In the genomic region with DNA sequence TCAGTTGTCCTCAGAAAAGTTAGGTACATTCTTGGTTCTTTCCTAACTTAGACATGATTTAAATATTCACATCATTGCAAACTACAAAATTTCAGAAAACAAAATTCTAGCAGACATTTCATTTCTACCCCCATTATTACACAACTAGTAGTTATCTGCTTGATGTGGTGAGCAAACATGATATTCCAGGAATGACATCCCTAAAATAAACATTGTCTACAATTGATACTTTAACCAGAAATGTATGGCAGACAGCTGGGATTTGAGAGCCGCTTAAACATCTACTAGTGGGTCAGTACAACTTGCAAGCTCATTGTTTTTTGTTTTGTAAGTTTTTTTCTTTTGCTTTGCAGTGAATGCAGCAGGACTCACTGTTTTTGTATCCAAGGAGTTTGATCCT, we compare ENCODE assay signal across 13 cellular contexts. TPM values are rescaled to one million over a fixed set of nuclear protein-coding genes. Genes with fewer than 3 reads are reported as not detected.
DNase-seq lines count a peak whose midpoint lies in the region; ATAC-seq and TF ChIP-seq lines count a peak whose summit lies in the region.
"Had no signal": no experiment of that assay in that cellular context is flagged by ENCODE, and none has a peak within 500 bp of the region (broad histone marks: within the 10 kb centered on the region; RNA-seq: fewer than 3 reads in every experiment).

No MANE protein-coding gene starts in this region.

- ATAC-seq in GM18858 (IDR thresholded peaks at IDR 0.05; ENCODE audit: unreplicated experiment) = no peak
- no peak for ATAC-seq in GM18505 (IDR thresholded peaks at IDR 0.05; ENCODE audit: unreplicated experiment)

- TF ChIP-seq CTCF in liver (IDR thresholded peaks at IDR 0.05; ENCODE audit: low read depth, low read length, missing input control) = no peak

- 61% methylated on average over 1 of the region's 1 CpG for WGBS in liver

- no peaks in the 10 kb centered on the region for H3K9me3 ChIP-seq in liver (ENCODE audit: control insufficient read depth in 4 of 4, low read length in 3 of 4)

- TF ChIP-seq POLR2A in GM18505 (IDR thresholded peaks at IDR 0.05; ENCODE audit: borderline replicate concordance, extremely low read depth, insufficient read depth, insufficient read length) = no peak

- no peak for TF ChIP-seq RAD21 in liver (IDR thresholded peaks at IDR 0.05)

- DNase-seq in DMS53 (lab: John Stamatoyannopoulos, UW) = peak; percentile 23
- no peak for DNase-seq in DMS53 treated with DMSO at 0.1 percent for 48 hours (lab: John Stamatoyannopoulos, UW; ENCODE audit: unreplicated experiment)
- peak; percentile 3 for DNase-seq in fibroblast of peridontal ligament (ENCODE audit: extremely low read depth)
- DNase-seq in 8988T = no peak
- DNase-seq in NCI-H146 (lab: John Stamatoyannopoulos, UW) = no peak
- DNase-seq: GDM1 had no signal

- no peak overlapping the region for H3K27ac ChIP-seq in liver (ENCODE audit: low read depth in 1 of 2, low read length in 2 of 2)
- H3K27ac ChIP-seq: 22Rv1 had no signal

- no peak overlapping the region for H3K4me3 ChIP-seq in liver (ENCODE audit: low read depth in 1 of 3, low read length in 3 of 3)
- H3K4me3 ChIP-seq: K562 had no signal

- H3K36me3 ChIP-seq in liver (ENCODE audit: control insufficient read depth in 4 of 4, insufficient read depth in 3 of 4, low read depth in 1 of 4, low read length in 3 of 4) = no peaks in the 10 kb centered on the region

- peaks cover 0 to 2% (median 0%) of the 10 kb centered on the region in 4 donors for H3K4me1 ChIP-seq in liver (ENCODE audit: control insufficient read depth in 4 of 4, insufficient read depth in 4 of 4, low read length in 3 of 4)

- no peak overlapping the region for H3K9ac ChIP-seq in liver (ENCODE audit: low read depth in 1 of 2, low read length in 2 of 2)

- H3K27me3 ChIP-seq in liver (ENCODE audit: control insufficient read depth in 4 of 4, insufficient read depth in 4 of 4, low read length in 3 of 4) = no peaks in the 10 kb centered on the region

TF ChIP-seq in liver, 16 proteins besides CTCF, POLR2A, EP300 and RAD21:
- TF ChIP-seq EGR1 (IDR thresholded peaks at IDR 0.05; ENCODE audit: low read depth in 2 of 2) = no peak
- TF ChIP-seq HNF4A (conservative IDR thresholded peaks at IDR 0.05) = peak in 1 of 2 donors; percentile 44
- TF ChIP-seq YY1 (IDR thresholded peaks at IDR 0.05) = peak; percentile 41
- TF ChIP-seq FOXA2 (IDR thresholded peaks at IDR 0.05) = peak; percentile 54
- TF ChIP-seq RXRA (IDR thresholded peaks at IDR 0.05) = no peak
- no peak for TF ChIP-seq TAF1 (conservative IDR thresholded peaks at IDR 0.05)
- peak; percentile 26 for TF ChIP-seq FOXA1 (IDR thresholded peaks at IDR 0.05)
- TF ChIP-seq, protein P1, sequence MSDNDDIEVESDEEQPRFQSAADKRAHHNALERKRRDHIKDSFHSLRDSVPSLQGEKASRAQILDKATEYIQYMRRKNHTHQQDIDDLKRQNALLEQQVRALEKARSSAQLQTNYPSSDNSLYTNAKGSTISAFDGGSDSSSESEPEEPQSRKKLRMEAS (IDR thresholded peaks at IDR 0.05) = no peak

RNA-seq across cellular contexts. Expression of a gene that starts 32.1 kb away (rescaled TPM):
- total RNA-seq in liver = not detected
- not detected for polyA plus RNA-seq in liver
- total RNA-seq: Calu3; CD4-positive, alpha-beta T cell had no signal

RNA-seq across cellular contexts. Expression of a gene that starts 41.6 kb away (rescaled TPM):
- not detected for total RNA-seq in liver
- not detected for polyA plus RNA-seq in liver
- total RNA-seq: Calu3; CD4-positive, alpha-beta T cell; K562 had no signal
- polyA plus RNA-seq: K562 had no signal

Comparison
In these comparisons a context has a peak if more than half of its experiments do, and no peak if none do; other contexts are left out.
1. DNase-seq: peak in DMS53 (single experiment) and fibroblast of peridontal ligament (single experiment); none in DMS53 treated with DMSO at 0.1 percent for 48 hours (single experiment), 8988T (single experiment) and NCI-H146 (single experiment).